8 cellular contexts compared by ENCODE assay signal in genomic region chr12:111410229-111411186, GRCh38. TPM values are rescaled to one million over a fixed set of nuclear protein-coding genes. Genes with fewer than 3 reads are reported as not detected.
DNase-seq lines count a peak whose midpoint lies in the region; ATAC-seq and TF ChIP-seq lines count a peak whose summit lies in the region.

No MANE protein-coding gene starts in this region.

- H3K4me1 Mint-ChIP-seq in activated CD8-positive, alpha-beta memory T cell treated with anti-CD3 and anti-CD28 coated beads, Interleukin-2, amount 10 ng/mL, durations not matched to agents 7 days and 5 days, result peaks cover 70% of the 10 kb centered on the region
- peaks cover 80% of the 10 kb centered on the region for H3K4me1 Mint-ChIP-seq in activated naive CD8-positive, alpha-beta T cell treated with anti-CD3 and anti-CD28 coated beads, Interleukin-2, amount 50 U/mL, for 24 hours

- H3K4me1 ChIP-seq in tibial artery, result peaks cover 0 to 74% (median 56%) of the 10 kb centered on the region in 4 donors

- no peaks in the 10 kb centered on the region for H3K27me3 Mint-ChIP-seq in activated CD8-positive, alpha-beta memory T cell treated with anti-CD3 and anti-CD28 coated beads, Interleukin-2, amount 10 ng/mL, durations not matched to agents 7 days and 5 days
- H3K27me3 Mint-ChIP-seq in activated naive CD8-positive, alpha-beta T cell treated with anti-CD3 and anti-CD28 coated beads, Interleukin-2, amount 50 U/mL, for 24 hours, result no peaks in the 10 kb centered on the region

- no peak overlapping the region for H3K4me3 Mint-ChIP-seq in activated CD8-positive, alpha-beta memory T cell treated with anti-CD3 and anti-CD28 coated beads, Interleukin-2, amount 10 ng/mL, durations not matched to agents 7 days and 5 days
- H3K4me3 Mint-ChIP-seq in activated naive CD8-positive, alpha-beta T cell treated with anti-CD3 and anti-CD28 coated beads, Interleukin-2, amount 50 U/mL, for 24 hours, result peak overlapping the region; percentile 89

- intact Hi-C loops in tibial artery (cut with DNase I; ENCODE audit: low total_unique reads), result no loop called here

- peaks cover 5% of the 10 kb centered on the region for H3K36me3 Mint-ChIP-seq in activated CD8-positive, alpha-beta memory T cell treated with anti-CD3 and anti-CD28 coated beads, Interleukin-2, amount 10 ng/mL, durations not matched to agents 7 days and 5 days
- H3K36me3 Mint-ChIP-seq in activated naive CD8-positive, alpha-beta T cell treated with anti-CD3 and anti-CD28 coated beads, Interleukin-2, amount 50 U/mL, for 24 hours (ENCODE audit: low read depth), result peaks cover 37% of the 10 kb centered on the region

- DNase-seq in activated CD8-positive, alpha-beta memory T cell treated with anti-CD3 and anti-CD28 coated beads, Interleukin-2, amount 10 ng/mL, durations not matched to agents 7 days and 5 days, result peak; percentile 45
- no peak for DNase-seq in activated CD8-positive, alpha-beta memory T cell treated with anti-CD3 and anti-CD28 coated beads, Interleukin-2, amount 50 U/mL, for 4 hours
- no peak for DNase-seq in activated naive CD8-positive, alpha-beta T cell treated with anti-CD3 and anti-CD28 coated beads, Interleukin-2, amount 50 U/mL, for 24 hours
- DNase-seq in left lobe of liver (ENCODE audit: low spot score), result no peak
- DNase-seq in tibial artery, result no peak
- no peak for DNase-seq in epidermal melanocyte (ENCODE audit: insufficient read length, low spot score)
- DNase-seq in NCI-H1092 (lab: John Stamatoyannopoulos, UW), result no peak
- DNase-seq in amniotic stem cell (lab: John Stamatoyannopoulos, UW), result no peak

- H3K4me3 ChIP-seq in tibial artery, result peak overlapping the region in 1 of 2 donors; percentile 23

- peak overlapping the region; percentile 62 for H3K27ac Mint-ChIP-seq in activated CD8-positive, alpha-beta memory T cell treated with anti-CD3 and anti-CD28 coated beads, Interleukin-2, amount 10 ng/mL, durations not matched to agents 7 days and 5 days
- peak overlapping the region; percentile 90 for H3K27ac Mint-ChIP-seq in activated naive CD8-positive, alpha-beta T cell treated with anti-CD3 and anti-CD28 coated beads, Interleukin-2, amount 50 U/mL, for 24 hours

- TF ChIP-seq CTCF in tibial artery (IDR thresholded peaks at IDR 0.05), result no peak

- peak overlapping the region; percentile 74 to 81 for H3K27ac ChIP-seq in tibial artery

- no peak for ATAC-seq in activated CD8-positive, alpha-beta memory T cell treated with anti-CD3 and anti-CD28 coated beads, Interleukin-2, amount 10 ng/mL, durations not matched to agents 7 days and 5 days
- ATAC-seq in activated naive CD8-positive, alpha-beta T cell treated with anti-CD3 and anti-CD28 coated beads, Interleukin-2, amount 50 U/mL, for 24 hours, result no peak
- peak; percentile 10 for ATAC-seq in left lobe of liver

- CTCF ChIA-PET in activated CD8-positive, alpha-beta memory T cell treated with anti-CD3 and anti-CD28 coated beads, Interleukin-2, amount 10 ng/mL, durations not matched to agents 7 days and 5 days (lab: Charles Lee), result interaction anchor here (1.8 to 22.4 kb wide), 3 partner anchors 12 to 38 kb away, joined by 7 to 950 read pairs (median 61); no protein-coding TSS in a partner anchor

- H3K27me3 ChIP-seq in tibial artery, result no peaks in the 10 kb centered on the region

- H3K9me3 ChIP-seq in tibial artery, result no peaks in the 10 kb centered on the region

- no peaks in the 10 kb centered on the region for H3K9me3 Mint-ChIP-seq in activated CD8-positive, alpha-beta memory T cell treated with anti-CD3 and anti-CD28 coated beads, Interleukin-2, amount 10 ng/mL, durations not matched to agents 7 days and 5 days (ENCODE audit: low read depth)
- no peaks in the 10 kb centered on the region for H3K9me3 Mint-ChIP-seq in activated naive CD8-positive, alpha-beta T cell treated with anti-CD3 and anti-CD28 coated beads, Interleukin-2, amount 50 U/mL, for 24 hours

- H3K36me3 ChIP-seq in tibial artery, result no peaks in the 10 kb centered on the region

RNA-seq across cellular contexts. Expression of gene SH2B3, which starts 4.8 kb away (rescaled TPM):
- 10 to 100 TPM; 24.9 to 51.3 TPM for total RNA-seq in activated CD8-positive, alpha-beta memory T cell treated with anti-CD3 and anti-CD28 coated beads, Interleukin-2, amount 10 ng/mL, durations not matched to agents 7 days and 5 days
- 11.7 TPM for total RNA-seq in left lobe of liver

RNA-seq across cellular contexts. Expression of gene PHETA1, which starts 41.6 kb away (rescaled TPM):
- total RNA-seq in activated CD8-positive, alpha-beta memory T cell treated with anti-CD3 and anti-CD28 coated beads, Interleukin-2, amount 10 ng/mL, durations not matched to agents 7 days and 5 days, result 1 to 10 TPM; 2.8 to 3.4 TPM
- total RNA-seq in left lobe of liver, result 9.4 TPM
